In genomic region chr6:14459315-14459714, GRCh38 we compare ENCODE assay signal across 1 cellular context.
TF ChIP-seq lines count a peak whose summit lies in the region.

No MANE protein-coding gene starts in this region.

TF ChIP-seq in IMR-90, 13 proteins besides CTCF, POLR2A, EP300 and RAD21 (continued from another document):
- no peak for TF ChIP-seq NFE2L2 (IDR thresholded peaks at IDR 0.05; ENCODE audit: low read depth, low read length)
- TF ChIP-seq CHD1 (IDR thresholded peaks at IDR 0.05; ENCODE audit: low read depth, low read length), result no peak
- TF ChIP-seq RCOR1 (IDR thresholded peaks at IDR 0.05; ENCODE audit: insufficient replicate concordance, low read length), result no peak
- TF ChIP-seq CEBPB (IDR thresholded peaks at IDR 0.05; ENCODE audit: low read depth, low read length), result no peak
